ENCODE assay signal across 8 cellular contexts in genomic region chr10:5776150-5776880, GRCh38. TPM values are rescaled to one million over a fixed set of nuclear protein-coding genes. Genes with fewer than 3 reads are reported as not detected.
DNase-seq lines count a peak whose midpoint lies in the region; ATAC-seq and TF ChIP-seq lines count a peak whose summit lies in the region.

No MANE protein-coding gene starts in this region.

- CTCF ChIA-PET in activated CD4-positive, alpha-beta memory T cell treated with anti-CD3 and anti-CD28 coated beads, Interleukin-2, amount 10 ng/mL, durations not matched to agents 7 days and 5 days (lab: Charles Lee): interaction anchor here (1.3 to 1.9 kb wide), 2 partner anchors 18 to 147 kb away, joined by 4 read pairs; no protein-coding TSS in a partner anchor

- H3K27ac ChIP-seq in gastrocnemius medialis: peak overlapping the region; percentile 33 to 58 (median 52)

- peak overlapping the region; percentile 85 for H3K27ac Mint-ChIP-seq in activated CD4-positive, alpha-beta memory T cell treated with anti-CD3 and anti-CD28 coated beads, Interleukin-2, amount 10 ng/mL, durations not matched to agents 7 days and 5 days

- ATAC-seq in Right ventricle myocardium superior (ENCODE audit: poor library complexity) (peak; percentile 65), gastrocnemius medialis (peak; percentile 47 to 53), HG03460 (IDR thresholded peaks at IDR 0.05; ENCODE audit: unreplicated experiment) (no peak)

- no peaks in the 10 kb centered on the region for H3K9me3 ChIP-seq in gastrocnemius medialis

- no peaks in the 10 kb centered on the region for H3K9me3 Mint-ChIP-seq in activated CD4-positive, alpha-beta memory T cell treated with anti-CD3 and anti-CD28 coated beads, Interleukin-2, amount 10 ng/mL, durations not matched to agents 7 days and 5 days

- in situ Hi-C loops in G401 (cut with HindIII; ENCODE audit: low sequenced_read_pairs): no loop called here
- in situ Hi-C loops in gastrocnemius medialis (cut with MboI; ENCODE audit: low sequenced_read_pairs in 4 of 4): no loop called here

- peaks cover 0 to 16% of the 10 kb centered on the region in 2 donors for H3K36me3 ChIP-seq in gastrocnemius medialis

- POLR2A ChIA-PET in activated CD4-positive, alpha-beta memory T cell treated with anti-CD3 and anti-CD28 coated beads, Interleukin-2, amount 10 ng/mL, durations not matched to agents 7 days and 5 days (lab: Charles Lee): interaction anchor here (0.6 to 2.3 kb wide), 9 partner anchors 9 to 114 kb away, joined by 3 to 7 read pairs (median 3); partner anchors contain the start of genes FBH1 and GDI2

- peak in 1 of 5 experiments; percentile 11 for TF ChIP-seq CTCF in gastrocnemius medialis (IDR thresholded peaks at IDR 0.05 in 4 of 5, conservative IDR thresholded peaks at IDR 0.05 in 1 of 5)

- no peaks in the 10 kb centered on the region for H3K27me3 ChIP-seq in gastrocnemius medialis

- H3K4me1 Mint-ChIP-seq in activated CD4-positive, alpha-beta memory T cell treated with anti-CD3 and anti-CD28 coated beads, Interleukin-2, amount 10 ng/mL, durations not matched to agents 7 days and 5 days: peaks cover 54% of the 10 kb centered on the region

- no peak overlapping the region for H3K4me3 ChIP-seq in gastrocnemius medialis

- DNase-seq in G401 (ENCODE audit: low spot score) (peak; percentile 78), Right ventricle myocardium superior (no peak), gastrocnemius medialis (no peak), NCI-H2196 treated with DMSO at 0.1 percent for 48 hours (lab: John Stamatoyannopoulos, UW; ENCODE audit: unreplicated experiment) (no peak)
- no peak for DNase-seq in activated CD4-positive, alpha-beta memory T cell treated with anti-CD3 and anti-CD28 coated beads, Interleukin-2, amount 10 ng/mL, durations not matched to agents 7 days and 5 days
- DNase-seq in stimulated activated CD4-positive, alpha-beta T cell treated with anti-CD3 and anti-CD28 coated beads, Interleukin-4, amount 100 ng/mL, for 24 hours: no peak
- no peak for DNase-seq in activated CD4-positive, CD25-positive, alpha-beta regulatory T cell (lab: John Stamatoyannopoulos, UW)

- no peak overlapping the region for H3K4me3 Mint-ChIP-seq in activated CD4-positive, alpha-beta memory T cell treated with anti-CD3 and anti-CD28 coated beads, Interleukin-2, amount 10 ng/mL, durations not matched to agents 7 days and 5 days

- H3K27me3 Mint-ChIP-seq in activated CD4-positive, alpha-beta memory T cell treated with anti-CD3 and anti-CD28 coated beads, Interleukin-2, amount 10 ng/mL, durations not matched to agents 7 days and 5 days: no peaks in the 10 kb centered on the region

- TF ChIP-seq POLR2A in gastrocnemius medialis (IDR thresholded peaks at IDR 0.05): no peak

- H3K4me1 ChIP-seq in gastrocnemius medialis: peaks cover 19 to 25% of the 10 kb centered on the region in 2 donors

- H3K36me3 Mint-ChIP-seq in activated CD4-positive, alpha-beta memory T cell treated with anti-CD3 and anti-CD28 coated beads, Interleukin-2, amount 10 ng/mL, durations not matched to agents 7 days and 5 days (ENCODE audit: low read depth): peaks cover 82% of the 10 kb centered on the region

- intact Hi-C loops in Right ventricle myocardium superior (cut with DNase I): no loop called here
- intact Hi-C loops in gastrocnemius medialis (cut with DNase I; ENCODE audit: low total_unique reads): no loop called here

RNA-seq across cellular contexts. Expression of gene GDI2, which starts 36.9 kb away (rescaled TPM):
- 473 and 615 TPM in 2 replicates for total RNA-seq in G401 (2014; rRNA removed; shearing (Covaris generic))
- 100 to 1,000 TPM; 218 to 220 TPM for total RNA-seq in activated CD4-positive, alpha-beta memory T cell treated with anti-CD3 and anti-CD28 coated beads, Interleukin-2, amount 10 ng/mL, durations not matched to agents 7 days and 5 days
- 101 TPM for total RNA-seq in Right ventricle myocardium superior
- 100 to 1,000 TPM; 143 to 197 (median 171) TPM for total RNA-seq in gastrocnemius medialis
